34 cellular contexts compared by ENCODE assay signal in genomic region chr10:109341986-109342385, GRCh38.
"Had no signal": no experiment of that assay in that cellular context is flagged by ENCODE, and none has a peak within 500 bp of the region (broad histone marks: within the 10 kb centered on the region; RNA-seq: fewer than 3 reads in every experiment).

No MANE protein-coding gene starts in this region.

- H3K9ac ChIP-seq: KMS-11 had no signal

- H3K9me3 ChIP-seq: MG63 had no signal

- H3K27me3 ChIP-seq: MG63 had no signal

- H3K27ac ChIP-seq: KMS-11 had no signal

- DNase-seq: Karpas-422, Kasumi-1, KG1, MG63, MM.1S, MV-4-11, NCI-H1048, NCI-H1092, NCI-H1092 treated with DMSO at 0.1 percent for 48 hours, NCI-H1105, NCI-H1105 treated with DMSO at 0.1 percent for 48 hours, NCI-H1417, NCI-H1417 treated with DMSO at 0.1 percent for 48 hours, NCI-H1436, NCI-H1436 treated with DMSO at 0.1 percent for 48 hours, NCI-H146, NCI-H1694, NCI-H1694 treated with DMSO at 0.1 percent for 48 hours, NCI-H187, NCI-H1930, NCI-H2029, NCI-H2029 treated with DMSO at 0.1 percent for 48 hours, NCI-H2081, NCI-H2081 treated with DMSO at 0.1 percent for 48 hours, NCI-H2107, NCI-H2171, NCI-H2171 treated with DMSO at 0.1 percent for 48 hours, NCI-H2227 treated with DMSO at 0.1 percent for 48 hours, NCI-H226, NCI-H345, NCI-H446, NCI-H446 treated with DMSO at 0.1 percent for 48 hours, NCI-H510A had no signal

- H3K4me2 ChIP-seq: KMS-11 had no signal

- H3K36me3 ChIP-seq: MG63 had no signal

- H3K4me3 ChIP-seq: MG63 had no signal
